ENCODE assay signal across 8 cellular contexts in genomic region chr9:94867281-94867841, GRCh38.
DNase-seq lines count a peak whose midpoint lies in the region; ATAC-seq and TF ChIP-seq lines count a peak whose summit lies in the region.

No MANE protein-coding gene starts in this region.

- H3K4me3 ChIP-seq in HFF-Myc (replicated peaks; ENCODE audit: low read depth, low read length): peak overlapping the region; percentile 8; the same call in 1 of the 2 replicates
- H3K4me3 ChIP-seq in right cardiac atrium (ENCODE audit: low read length): peak overlapping the region; percentile 23
- no peak overlapping the region for H3K4me3 ChIP-seq in spleen
- H3K4me3 ChIP-seq in H7 (ENCODE audit: insufficient read depth, low read depth, low read length): no peak overlapping the region

- H3K9me3 ChIP-seq in right cardiac atrium (ENCODE audit: control insufficient read depth, low read length) (no peaks in the 10 kb centered on the region), spleen (no peaks in the 10 kb centered on the region)

- H3K27ac ChIP-seq in right cardiac atrium (ENCODE audit: low read length) (peak overlapping the region; percentile 91), spleen (peak overlapping the region; percentile 14 to 72 (median 66))

- H3K36me3 ChIP-seq in spleen: no peaks in the 10 kb centered on the region
- H3K36me3 ChIP-seq in H7 (replicated peaks; ENCODE audit: control insufficient read depth, insufficient read depth, low read length): no peaks in the 10 kb centered on the region

- H3K4me1 ChIP-seq in right cardiac atrium (ENCODE audit: control insufficient read depth, insufficient read depth, low read length) (peaks cover 9% of the 10 kb centered on the region), spleen (peaks cover 15 to 68% (median 35%) of the 10 kb centered on the region in 6 donors)

- H3K27me3 ChIP-seq in right cardiac atrium (ENCODE audit: control insufficient read depth, insufficient read depth) (no peaks in the 10 kb centered on the region), spleen (replicated peaks in 1 of 7) (no peaks in the 10 kb centered on the region), H7 (ENCODE audit: control insufficient read depth, insufficient read depth, low read length) (no peaks in the 10 kb centered on the region)

- TF ChIP-seq POLR2A in spleen (IDR thresholded peaks at IDR 0.05): no peak

- 15% methylated on average over 8 of the region's 8 CpGs for WGBS in right cardiac atrium
- WGBS in spleen, 5 donors: 33 to 66% (median 40%) methylated on average over 8 of the region's 8 CpGs

- DNase-seq in HFF-Myc (ENCODE audit: extremely low read depth, low read depth) (no peak), amniotic epithelial cell (ENCODE audit: low read depth) (peak; percentile 97), right cardiac atrium (peak; percentile 62 to 82 (median 75)), spleen (no peak), H7 (no peak), T-helper 2 cell (no peak)

- intact Hi-C loops in right cardiac atrium (cut with DNase I): no loop called here
- intact Hi-C loops in spleen (cut with DNase I; ENCODE audit: low total_unique reads): no loop called here

- ATAC-seq in right cardiac atrium (peak; percentile 83 to 91), HG03095 (IDR thresholded peaks at IDR 0.05; ENCODE audit: unreplicated experiment) (no peak), GM21528 (IDR thresholded peaks at IDR 0.05; ENCODE audit: low FRiP score, unreplicated experiment) (no peak)

- TF ChIP-seq CTCF in HFF-Myc (IDR thresholded peaks at IDR 0.05; ENCODE audit: low read depth, low read length, missing control alignments) (no peak), spleen (IDR thresholded peaks at IDR 0.05 in 8 of 11, conservative IDR thresholded peaks at IDR 0.05 in 3 of 11) (no peak)

Comparison
In these comparisons a context has a peak if more than half of its experiments do, and no peak if none do; other contexts are left out.
1. DNase-seq: peak in amniotic epithelial cell (single experiment) and right cardiac atrium (3 of 3); none in HFF-Myc (single experiment), spleen (single experiment), H7 (single experiment) and T-helper 2 cell (0 of 5).
2. H3K4me3 ChIP-seq: peak in HFF-Myc (single experiment) and right cardiac atrium (single experiment); none in spleen (0 of 8) and H7 (single experiment).
3. ATAC-seq: peak in right cardiac atrium (2 of 2); none in HG03095 (single experiment) and GM21528 (single experiment).